Comparison of ENCODE assay signal across 1 cellular context in the genomic region with DNA sequence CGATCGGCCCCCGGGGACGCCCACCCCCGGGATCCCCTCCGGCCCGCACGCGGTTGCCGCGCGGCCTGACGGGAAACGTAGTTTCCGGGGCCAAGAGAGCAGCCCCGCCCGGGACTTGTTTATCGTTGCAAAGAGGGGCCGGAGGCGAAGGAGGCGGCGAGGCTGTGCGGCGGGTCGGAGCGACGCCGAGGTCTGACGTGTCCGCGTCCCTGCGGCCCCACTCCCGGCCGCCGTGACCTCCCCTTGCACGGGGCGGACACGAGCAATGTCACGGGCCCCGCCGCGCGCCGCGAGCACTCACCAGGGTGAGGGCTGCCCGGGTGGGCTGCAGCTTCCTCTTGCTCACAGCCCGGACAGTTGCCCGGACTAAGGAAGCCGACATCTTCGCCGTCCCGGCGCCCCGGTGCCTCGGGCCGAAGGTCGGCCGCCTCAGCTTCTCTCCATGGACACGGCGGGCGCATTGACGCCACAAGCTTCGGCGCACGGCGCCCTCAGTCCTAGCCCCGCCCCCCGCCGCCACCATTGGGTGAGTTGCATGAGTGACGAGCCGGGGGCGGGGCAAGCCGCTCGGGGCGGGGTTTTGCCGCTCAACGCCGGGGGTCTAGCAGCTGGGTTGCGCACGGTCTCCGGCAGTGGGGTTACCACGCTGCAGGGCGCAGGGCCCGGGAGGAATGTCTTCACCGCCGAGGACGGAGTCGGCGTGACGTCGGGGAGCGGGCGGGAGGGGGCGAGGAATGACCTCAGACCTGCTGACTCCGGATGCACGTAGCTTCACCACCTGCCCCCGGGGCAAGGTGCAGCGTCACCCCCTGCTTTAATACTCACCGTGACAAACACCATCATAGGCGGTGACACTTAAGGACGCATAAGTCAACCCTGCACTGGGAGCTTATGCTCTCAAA.
TF ChIP-seq lines count a peak whose summit lies in the region.

Gene ISCA1, minus strand, starts transcription at position 462 of the 902 bp plus-strand sequence. Its CDS starts 80 bp downstream, at position 382.

TF ChIP-seq in HepG2, 621 proteins besides CTCF, POLR2A, EP300 and RAD21 (continued from another document and continues in another):
- TF ChIP-seq ARID2 (CRISPR knock-in tag; IDR thresholded peaks at IDR 0.05; ENCODE audit: borderline replicate concordance) (no peak), DMAP1 (CRISPR knock-in tag; IDR thresholded peaks at IDR 0.05) (peak; percentile 92), SRSF4 (IDR thresholded peaks at IDR 0.05; ENCODE audit: low read depth, low read length, poor library complexity, severe bottlenecking) (no peak), SUZ12 (IDR thresholded peaks at IDR 0.05; ENCODE audit: low read depth, low read length) (peak; percentile 33; the same call in 1 of the 2 replicates), THYN1 (CRISPR knock-in tag; IDR thresholded peaks at IDR 0.05; ENCODE audit: borderline replicate concordance, low read depth) (no peak), TRIM22 (IDR thresholded peaks at IDR 0.05) (no peak), NCOR1 (IDR thresholded peaks at IDR 0.05; ENCODE audit: borderline replicate concordance, low read length) (no peak), ZNF136 (CRISPR knock-in tag; IDR thresholded peaks at IDR 0.05; ENCODE audit: low read depth) (no peak), ZNF124 (CRISPR knock-in tag; IDR thresholded peaks at IDR 0.05) (no peak; the same call in 1 of the 2 replicates), ZNF720 (CRISPR knock-in tag; IDR thresholded peaks at IDR 0.05) (no peak), CHCHD3 (CRISPR knock-in tag; IDR thresholded peaks at IDR 0.05) (no peak), ZBTB49 (CRISPR knock-in tag; IDR thresholded peaks at IDR 0.05; ENCODE audit: borderline replicate concordance) (no peak), ZFP91 (CRISPR knock-in tag; IDR thresholded peaks at IDR 0.05; ENCODE audit: borderline replicate concordance) (peak; percentile 94), ZIK1 (CRISPR knock-in tag; IDR thresholded peaks at IDR 0.05; ENCODE audit: borderline replicate concordance, low read depth) (peak; percentile 18; the same call in 1 of the 2 replicates), MEIS2 (CRISPR knock-in tag; IDR thresholded peaks at IDR 0.05) (peak; percentile 57), ZNF292 (CRISPR knock-in tag; IDR thresholded peaks at IDR 0.05; ENCODE audit: borderline replicate concordance, low read depth) (peak; percentile 62; the same call in 1 of the 2 replicates), TARDBP (CRISPR knock-in tag; IDR thresholded peaks at IDR 0.05) (no peak), ZMYM2 (CRISPR knock-in tag; IDR thresholded peaks at IDR 0.05) (no peak), ZNF562 (CRISPR knock-in tag; IDR thresholded peaks at IDR 0.05; ENCODE audit: borderline replicate concordance) (no peak), ZBTB42 (CRISPR knock-in tag; IDR thresholded peaks at IDR 0.05) (peak; percentile 78), ZBTB4 (CRISPR knock-in tag; IDR thresholded peaks at IDR 0.05; ENCODE audit: borderline replicate concordance) (no peak), TEAD3 (CRISPR knock-in tag; optimal IDR thresholded peaks at IDR 0.05; ENCODE audit: borderline replicate concordance) (no peak), NR2F2 (IDR thresholded peaks at IDR 0.05; ENCODE audit: borderline replicate concordance, low read depth) (no peak), ZNF782 (CRISPR knock-in tag; IDR thresholded peaks at IDR 0.05; ENCODE audit: borderline replicate concordance) (peak; percentile 91), CENPT (CRISPR knock-in tag; IDR thresholded peaks at IDR 0.05; ENCODE audit: low read depth) (no peak; the same call in 1 of the 2 replicates), KLF9 (CRISPR knock-in tag; IDR thresholded peaks at IDR 0.05; ENCODE audit: low read depth) (no peak), ZNF552 (CRISPR knock-in tag; IDR thresholded peaks at IDR 0.05; ENCODE audit: borderline replicate concordance) (peak; percentile 84; the same call in 1 of the 2 replicates), ZNF331 (CRISPR knock-in tag; IDR thresholded peaks at IDR 0.05) (peak; percentile 4; the same call in 1 of the 2 replicates), ZNF580 (CRISPR knock-in tag; IDR thresholded peaks at IDR 0.05; ENCODE audit: borderline replicate concordance, low read depth) (peak; percentile 46; the same call in 1 of the 2 replicates), NFIC (IDR thresholded peaks at IDR 0.05; ENCODE audit: low read length) (no peak), ZNF772 (CRISPR knock-in tag; IDR thresholded peaks at IDR 0.05) (peak; percentile 79; the same call in 1 of the 2 replicates), TRAFD1 (CRISPR knock-in tag; IDR thresholded peaks at IDR 0.05; ENCODE audit: borderline replicate concordance) (no peak), KMT2B (CRISPR knock-in tag; IDR thresholded peaks at IDR 0.05) (peak; percentile 78)
- TF ChIP-seq, protein P1, sequence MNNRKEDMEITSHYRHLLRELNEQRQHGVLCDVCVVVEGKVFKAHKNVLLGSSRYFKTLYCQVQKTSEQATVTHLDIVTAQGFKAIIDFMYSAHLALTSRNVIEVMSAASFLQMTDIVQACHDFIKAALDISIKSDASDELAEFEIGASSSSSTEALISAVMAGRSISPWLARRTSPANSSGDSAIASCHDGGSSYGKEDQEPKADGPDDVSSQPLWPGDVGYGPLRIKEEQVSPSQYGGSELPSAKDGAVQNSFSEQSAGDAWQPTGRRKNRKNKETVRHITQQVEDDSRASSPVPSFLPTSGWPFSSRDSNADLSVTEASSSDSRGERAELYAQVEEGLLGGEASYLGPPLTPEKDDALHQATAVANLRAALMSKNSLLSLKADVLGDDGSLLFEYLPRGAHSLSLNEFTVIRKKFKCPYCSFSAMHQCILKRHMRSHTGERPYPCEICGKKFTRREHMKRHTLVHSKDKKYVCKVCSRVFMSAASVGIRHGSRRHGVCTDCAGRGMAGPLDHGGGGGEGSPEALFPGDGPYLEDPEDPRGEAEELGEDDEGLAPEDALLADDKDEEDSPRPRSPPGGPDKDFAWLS (CRISPR knock-in tag; IDR thresholded peaks at IDR 0.05; ENCODE audit: borderline replicate concordance), result 0 out of 2 replicates have a peak, but pooled peaks have one; percentile 42
- TF ChIP-seq, protein P2, sequence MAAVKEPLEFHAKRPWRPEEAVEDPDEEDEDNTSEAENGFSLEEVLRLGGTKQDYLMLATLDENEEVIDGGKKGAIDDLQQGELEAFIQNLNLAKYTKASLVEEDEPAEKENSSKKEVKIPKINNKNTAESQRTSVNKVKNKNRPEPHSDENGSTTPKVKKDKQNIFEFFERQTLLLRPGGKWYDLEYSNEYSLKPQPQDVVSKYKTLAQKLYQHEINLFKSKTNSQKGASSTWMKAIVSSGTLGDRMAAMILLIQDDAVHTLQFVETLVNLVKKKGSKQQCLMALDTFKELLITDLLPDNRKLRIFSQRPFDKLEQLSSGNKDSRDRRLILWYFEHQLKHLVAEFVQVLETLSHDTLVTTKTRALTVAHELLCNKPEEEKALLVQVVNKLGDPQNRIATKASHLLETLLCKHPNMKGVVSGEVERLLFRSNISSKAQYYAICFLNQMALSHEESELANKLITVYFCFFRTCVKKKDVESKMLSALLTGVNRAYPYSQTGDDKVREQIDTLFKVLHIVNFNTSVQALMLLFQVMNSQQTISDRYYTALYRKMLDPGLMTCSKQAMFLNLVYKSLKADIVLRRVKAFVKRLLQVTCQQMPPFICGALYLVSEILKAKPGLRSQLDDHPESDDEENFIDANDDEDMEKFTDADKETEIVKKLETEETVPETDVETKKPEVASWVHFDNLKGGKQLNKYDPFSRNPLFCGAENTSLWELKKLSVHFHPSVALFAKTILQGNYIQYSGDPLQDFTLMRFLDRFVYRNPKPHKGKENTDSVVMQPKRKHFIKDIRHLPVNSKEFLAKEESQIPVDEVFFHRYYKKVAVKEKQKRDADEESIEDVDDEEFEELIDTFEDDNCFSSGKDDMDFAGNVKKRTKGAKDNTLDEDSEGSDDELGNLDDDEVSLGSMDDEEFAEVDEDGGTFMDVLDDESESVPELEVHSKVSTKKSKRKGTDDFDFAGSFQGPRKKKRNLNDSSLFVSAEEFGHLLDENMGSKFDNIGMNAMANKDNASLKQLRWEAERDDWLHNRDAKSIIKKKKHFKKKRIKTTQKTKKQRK (IDR thresholded peaks at IDR 0.05; ENCODE audit: low read length), result no peak
- TF ChIP-seq, protein P3, sequence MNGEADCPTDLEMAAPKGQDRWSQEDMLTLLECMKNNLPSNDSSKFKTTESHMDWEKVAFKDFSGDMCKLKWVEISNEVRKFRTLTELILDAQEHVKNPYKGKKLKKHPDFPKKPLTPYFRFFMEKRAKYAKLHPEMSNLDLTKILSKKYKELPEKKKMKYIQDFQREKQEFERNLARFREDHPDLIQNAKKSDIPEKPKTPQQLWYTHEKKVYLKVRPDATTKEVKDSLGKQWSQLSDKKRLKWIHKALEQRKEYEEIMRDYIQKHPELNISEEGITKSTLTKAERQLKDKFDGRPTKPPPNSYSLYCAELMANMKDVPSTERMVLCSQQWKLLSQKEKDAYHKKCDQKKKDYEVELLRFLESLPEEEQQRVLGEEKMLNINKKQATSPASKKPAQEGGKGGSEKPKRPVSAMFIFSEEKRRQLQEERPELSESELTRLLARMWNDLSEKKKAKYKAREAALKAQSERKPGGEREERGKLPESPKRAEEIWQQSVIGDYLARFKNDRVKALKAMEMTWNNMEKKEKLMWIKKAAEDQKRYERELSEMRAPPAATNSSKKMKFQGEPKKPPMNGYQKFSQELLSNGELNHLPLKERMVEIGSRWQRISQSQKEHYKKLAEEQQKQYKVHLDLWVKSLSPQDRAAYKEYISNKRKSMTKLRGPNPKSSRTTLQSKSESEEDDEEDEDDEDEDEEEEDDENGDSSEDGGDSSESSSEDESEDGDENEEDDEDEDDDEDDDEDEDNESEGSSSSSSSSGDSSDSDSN (CRISPR knock-in tag; IDR thresholded peaks at IDR 0.05), result peak; percentile 83
